2 cellular contexts compared by ENCODE assay signal in the genomic region with DNA sequence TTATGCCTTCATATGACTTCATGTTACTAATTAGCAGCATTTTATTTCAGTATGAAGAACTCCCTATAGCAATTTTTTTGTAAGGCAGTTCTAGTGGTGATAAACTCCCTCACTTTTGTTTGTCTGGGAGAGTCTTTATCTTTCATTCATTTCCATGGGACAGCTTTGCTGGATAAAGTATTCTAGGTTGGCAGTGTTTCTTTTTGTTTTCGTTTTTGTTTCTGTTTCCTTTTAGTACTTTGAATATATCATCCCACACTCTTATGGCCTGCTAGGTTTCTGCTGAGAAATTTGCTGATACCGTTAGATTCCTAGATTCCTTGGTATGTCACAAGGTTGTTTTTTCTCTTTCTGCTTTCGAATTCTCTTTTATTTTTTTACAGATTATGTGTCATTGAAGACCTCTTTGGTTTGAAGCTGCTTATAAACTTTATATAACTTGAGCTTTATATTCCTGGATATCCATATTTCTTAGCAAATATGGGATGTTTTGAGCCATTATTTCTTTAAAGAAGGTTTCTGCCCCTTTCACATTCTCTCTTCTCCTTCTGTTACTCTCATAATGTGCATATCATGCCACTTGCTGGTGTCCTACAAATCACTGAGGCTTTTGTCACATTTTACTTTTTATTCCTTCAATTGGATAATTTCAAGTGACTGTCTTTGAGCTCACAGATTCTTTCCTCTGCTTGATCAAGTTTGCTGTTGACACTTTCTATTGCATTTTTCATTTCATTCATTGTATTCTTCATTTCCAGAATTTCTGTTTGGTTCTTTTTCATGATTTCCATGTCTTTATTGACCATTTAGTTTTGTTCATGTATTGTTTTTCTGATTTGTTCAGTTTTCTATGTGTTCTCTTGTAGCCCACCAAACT.
TF ChIP-seq lines count a peak whose summit lies in the region.

No MANE protein-coding gene starts in this region.

TF ChIP-seq in HCT116, 20 proteins besides CTCF, POLR2A, EP300 and RAD21:
- peak; percentile 53; the same call in 1 of the 2 replicates for TF ChIP-seq CBX3 (IDR thresholded peaks at IDR 0.05; ENCODE audit: low read depth)
- no peak for TF ChIP-seq ATF3 (IDR thresholded peaks at IDR 0.05)

TF ChIP-seq in GM12878, 131 proteins besides CTCF, POLR2A, EP300 and RAD21:
- TF ChIP-seq GATAD2B (conservative IDR thresholded peaks at IDR 0.05; ENCODE audit: low read depth), result no peak
- TF ChIP-seq CBX5 (IDR thresholded peaks at IDR 0.05; ENCODE audit: low read depth), result peak; percentile 79; the same call in 1 of the 2 replicates
- TF ChIP-seq MAX (IDR thresholded peaks at IDR 0.05; ENCODE audit: low read depth, low read length), result no peak
